23 cellular contexts compared by ENCODE assay signal in the genomic region with DNA sequence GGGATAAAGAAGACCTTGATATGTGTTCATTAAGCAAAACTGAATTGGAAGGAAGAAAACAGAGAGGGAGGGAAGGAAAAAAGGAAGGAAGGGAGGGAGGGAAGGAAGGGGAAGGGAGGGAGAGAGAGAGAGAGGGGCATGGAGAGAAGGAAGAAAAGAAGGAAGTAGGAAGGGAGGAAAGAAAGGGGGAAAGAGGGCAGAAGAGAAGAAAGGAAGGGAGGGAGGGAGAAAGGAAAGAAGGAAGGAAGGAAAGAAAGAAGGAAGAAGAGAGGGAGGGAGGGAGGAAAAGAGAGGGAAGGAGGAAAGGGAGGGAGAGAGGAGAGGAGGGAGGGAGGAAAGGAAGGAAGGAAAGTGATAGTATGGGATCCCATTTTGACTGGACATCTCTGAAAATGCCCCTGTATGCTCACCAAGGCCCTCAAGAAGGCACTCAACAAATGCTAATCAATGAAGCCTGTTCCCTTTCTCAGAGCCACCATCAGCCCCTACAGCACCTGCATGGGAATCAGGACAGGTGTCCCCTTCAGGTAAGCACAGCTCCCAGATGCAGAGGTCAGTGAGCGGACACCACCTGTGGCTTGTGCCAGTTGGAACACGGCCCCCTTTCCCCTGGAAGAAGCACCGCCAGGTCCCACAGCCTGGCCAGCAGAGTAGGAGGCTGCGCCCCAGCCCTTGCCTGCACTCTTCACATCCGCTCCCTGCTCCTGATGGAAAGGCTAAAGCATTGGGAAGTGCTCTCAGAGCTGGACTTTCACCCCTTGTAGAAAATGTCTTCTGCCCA.
"Had no signal": no experiment of that assay in that cellular context is flagged by ENCODE, and none has a peak within 500 bp of the region (broad histone marks: within the 10 kb centered on the region; RNA-seq: fewer than 3 reads in every experiment).

No MANE protein-coding gene starts in this region.

- H3K36me3 Mint-ChIP-seq: activated naive CD4-positive, alpha-beta T cell treated with anti-CD3 and anti-CD28 coated beads, Interleukin-2, amount 50 U/mL, for 72 hours; neural progenitor cell had no signal

- H3K27me3 ChIP-seq: foreskin keratinocyte, neural progenitor cell, right atrium auricular region, upper lobe of right lung had no signal

- H3K27ac ChIP-seq: foreskin keratinocyte, lower lobe of right lung, neural progenitor cell, psoas muscle, right atrium auricular region, upper lobe of right lung, VCaP had no signal

- H3K4me2 ChIP-seq: neural progenitor cell had no signal

- DNase-seq: activated CD4-positive, alpha-beta T cell treated with anti-CD3 and anti-CD28 coated beads for 1 hour; activated CD8-positive, alpha-beta memory T cell treated with anti-CD3 and anti-CD28 coated beads for 24 hours; activated CD8-positive, alpha-beta memory T cell treated with anti-CD3 and anti-CD28 coated beads, Interleukin-2, amount 50 U/mL, for 4 hours; activated T-cell treated with anti-CD3 and anti-CD28 coated beads, Interleukin-2, amount 50 U/mL, for 24 hours; aorta; central memory CD4-positive, alpha-beta T cell; effector memory CD4-positive, alpha-beta T cell; foreskin keratinocyte; kidney; lower lobe of right lung; naive thymus-derived CD8-positive, alpha-beta T cell; psoas muscle; stimulated activated CD4-positive, alpha-beta T cell treated with anti-CD3 and anti-CD28 coated beads, Interleukin-4, amount 100 ng/mL, for 24 hours; stimulated activated naive CD8-positive, alpha-beta T cell treated with anti-CD3 and anti-CD28 coated beads, Interleukin-15, Interleukin-2, amounts not matched to agents 100 U/mL and 50 U/mL, for 24 hours; T-helper 2 cell; upper lobe of right lung had no signal

- H3K4me3 ChIP-seq: lower lobe of right lung, neural progenitor cell, psoas muscle, right atrium auricular region, upper lobe of right lung had no signal

- H3K4me3 Mint-ChIP-seq: activated T-cell treated with anti-CD3 and anti-CD28 coated beads, Interleukin-2, amount 50 U/mL, for 24 hours; activated T-helper 17 cell treated with anti-CD3 and anti-CD28 coated beads, Interleukin-2, amount 50 U/mL, for 72 hours; neural progenitor cell had no signal

- FAIRE-seq: colon, kidney had no signal

- H3K9me3 ChIP-seq: lower lobe of right lung, psoas muscle, right atrium auricular region, upper lobe of right lung had no signal

- H2AFZ ChIP-seq: neural progenitor cell had no signal

- H3K9me3 Mint-ChIP-seq: activated naive CD4-positive, alpha-beta T cell treated with anti-CD3 and anti-CD28 coated beads, Interleukin-2, amount 50 U/mL, for 72 hours; activated T-cell treated with anti-CD3 and anti-CD28 coated beads, Interleukin-2, amount 50 U/mL, for 24 hours; activated T-helper 17 cell treated with anti-CD3 and anti-CD28 coated beads, Interleukin-2, amount 50 U/mL, for 72 hours; naive thymus-derived CD8-positive, alpha-beta T cell; neural progenitor cell had no signal

- H3K4me1 ChIP-seq: foreskin keratinocyte, neural progenitor cell, psoas muscle, right atrium auricular region had no signal

- H3K4me1 Mint-ChIP-seq: activated T-helper 17 cell treated with anti-CD3 and anti-CD28 coated beads, Interleukin-2, amount 50 U/mL, for 72 hours; neural progenitor cell had no signal

- H3K27ac Mint-ChIP-seq: activated naive CD4-positive, alpha-beta T cell treated with anti-CD3 and anti-CD28 coated beads, Interleukin-2, amount 50 U/mL, for 72 hours; activated T-cell treated with anti-CD3 and anti-CD28 coated beads, Interleukin-2, amount 50 U/mL, for 24 hours; activated T-helper 17 cell treated with anti-CD3 and anti-CD28 coated beads, Interleukin-2, amount 50 U/mL, for 72 hours; naive thymus-derived CD8-positive, alpha-beta T cell; neural progenitor cell had no signal

- H3K36me3 ChIP-seq: lower lobe of right lung, neural progenitor cell, right atrium auricular region, upper lobe of right lung had no signal

- ATAC-seq: activated naive CD4-positive, alpha-beta T cell treated with anti-CD3 and anti-CD28 coated beads, Interleukin-2, amount 50 U/mL, for 72 hours; activated T-helper 17 cell treated with anti-CD3 and anti-CD28 coated beads, Interleukin-2, amount 50 U/mL, for 72 hours; foreskin keratinocyte; left lobe of liver; lower lobe of right lung; naive thymus-derived CD8-positive, alpha-beta T cell; psoas muscle; stimulated activated naive CD8-positive, alpha-beta T cell treated with anti-CD3 and anti-CD28 coated beads, Interleukin-15, Interleukin-2, amounts not matched to agents 100 U/mL and 50 U/mL, for 24 hours; upper lobe of right lung had no signal

- H3K9ac ChIP-seq: neural progenitor cell had no signal
